8 cellular contexts compared by ENCODE assay signal in genomic region chr6:27866370-27867050, GRCh38. TPM values are rescaled to one million over a fixed set of nuclear protein-coding genes. Genes with fewer than 3 reads are reported as not detected.
A peak's percentile ranks its signal among the peaks of the same experiment; 100 is the strongest.
DNase-seq lines count a peak whose midpoint lies in the region; ATAC-seq, FAIRE-seq and TF ChIP-seq lines count a peak whose summit lies in the region.

No MANE protein-coding gene starts in this region.

- FAIRE-seq in bronchial epithelial cell (lab: Jason Lieb, UNC), result no peak

- H3K9me3 ChIP-seq in KOPT-K1 (ENCODE audit: insufficient read depth, low read length, poor library complexity, severe bottlenecking), result no peaks in the 10 kb centered on the region

- DNase-seq in activated naive CD4-positive, alpha-beta T cell treated with Interleukin-2 at 50 U/mL for 16 hours, result peak; percentile 18
- DNase-seq in activated naive CD4-positive, alpha-beta T cell treated with anti-CD3 and anti-CD28 coated beads, Interleukin-2, amount 50 U/mL, for 16 hours, result no peak
- DNase-seq in bronchial epithelial cell (ENCODE audit: low read depth) (peak; percentile 71), kidney epithelial cell (ENCODE audit: low read depth) (no peak), NCI-H1694 treated with DMSO at 0.1 percent for 48 hours (lab: John Stamatoyannopoulos, UW) (no peak)
- DNase-seq in stimulated activated CD4-positive, alpha-beta T cell treated with anti-CD3 and anti-CD28 coated beads, TNF-alpha, amount 100 ng/mL, for 48 hours (ENCODE audit: low read depth in 3 of 3), result peak; percentile 44 to 72 (median 49)

- H3K36me3 ChIP-seq in KOPT-K1 (ENCODE audit: insufficient read depth, low read length) (no peaks in the 10 kb centered on the region), bronchial epithelial cell (ENCODE audit: control insufficient read depth, insufficient read depth, low read length) (no peaks in the 10 kb centered on the region), kidney epithelial cell (ENCODE audit: control insufficient read depth, insufficient read depth, low read length) (no peaks in the 10 kb centered on the region)

- peak overlapping the region; percentile 98 for H3K27ac ChIP-seq in KOPT-K1 (ENCODE audit: low read depth, low read length, poor library complexity, severe bottlenecking)

- no peak for TF ChIP-seq CTCF in bronchial epithelial cell (IDR thresholded peaks at IDR 0.05; ENCODE audit: insufficient read depth, low read length, severe bottlenecking)
- no peak for TF ChIP-seq CTCF in kidney epithelial cell (IDR thresholded peaks at IDR 0.05; ENCODE audit: insufficient read depth, low read length, poor library complexity, severe bottlenecking)

- H3K27me3 ChIP-seq in bronchial epithelial cell (ENCODE audit: control insufficient read depth, insufficient read depth, low read length) (no peaks in the 10 kb centered on the region), kidney epithelial cell (ENCODE audit: control insufficient read depth, insufficient read depth, low read length) (no peaks in the 10 kb centered on the region)

- peak; percentile 41 for ATAC-seq in SK-N-SH treated with all-trans-retinoic acid at 6 μM for 48 hours

- H3K4me3 ChIP-seq in bronchial epithelial cell (ENCODE audit: low read depth, low read length) (peak overlapping the region; percentile 54), kidney epithelial cell (ENCODE audit: low read depth, low read length) (peak overlapping the region; percentile 59)

TF ChIP-seq in SK-N-SH treated with all-trans-retinoic acid at 6 μM for 48 hours, 23 proteins besides CTCF, POLR2A, EP300 and RAD21:
- TF ChIP-seq PATZ1 (CRISPR knock-in tag; IDR thresholded peaks at IDR 0.05; ENCODE audit: borderline replicate concordance), result 0 out of 2 replicates have a peak, but pooled peaks have one; percentile 6
- TF ChIP-seq ZFP3 (CRISPR knock-in tag; IDR thresholded peaks at IDR 0.05), result no peak
- TF ChIP-seq TOX (CRISPR knock-in tag; IDR thresholded peaks at IDR 0.05; ENCODE audit: borderline replicate concordance), result no peak
- TF ChIP-seq TSHZ2 (CRISPR knock-in tag; IDR thresholded peaks at IDR 0.05), result no peak
- no peak for TF ChIP-seq OSR1 (CRISPR knock-in tag; IDR thresholded peaks at IDR 0.05)
- TF ChIP-seq GLIS3 (CRISPR knock-in tag; IDR thresholded peaks at IDR 0.05), result 0 out of 2 replicates have a peak, but pooled peaks have one; percentile 22

RNA-seq across cellular contexts. Expression of gene OR2B2, which starts 45.7 kb away (rescaled TPM):
- total RNA-seq in bronchial epithelial cell (not detected in 2 replicates), kidney epithelial cell (not detected in 2 replicates)

Comparison
In these comparisons a context has a peak if more than half of its experiments do, and no peak if none do; other contexts are left out.
1. DNase-seq: peak in activated naive CD4-positive, alpha-beta T cell treated with Interleukin-2 at 50 U/mL for 16 hours (single experiment), bronchial epithelial cell (single experiment) and stimulated activated CD4-positive, alpha-beta T cell treated with anti-CD3 and anti-CD28 coated beads, TNF-alpha, amount 100 ng/mL, for 48 hours (3 of 3); none in activated naive CD4-positive, alpha-beta T cell treated with anti-CD3 and anti-CD28 coated beads, Interleukin-2, amount 50 U/mL, for 16 hours (single experiment), kidney epithelial cell (single experiment) and NCI-H1694 treated with DMSO at 0.1 percent for 48 hours (single experiment).